Comparison of ENCODE assay signal across 1 cellular context in genomic region chr9:136886610-136887597, GRCh38.
TF ChIP-seq lines count a peak whose summit lies in the region.

No MANE protein-coding gene starts in this region.

TF ChIP-seq in HepG2, 621 proteins besides CTCF, POLR2A, EP300 and RAD21 (continues in another document):
- TF ChIP-seq ISL2 (CRISPR knock-in tag; IDR thresholded peaks at IDR 0.05) = no peak
- no peak; the same call in 1 of the 2 replicates for TF ChIP-seq ZGPAT (CRISPR knock-in tag; IDR thresholded peaks at IDR 0.05)
- no peak for TF ChIP-seq GRHL1 (CRISPR knock-in tag; conservative IDR thresholded peaks at IDR 0.05)
- no peak for TF ChIP-seq ZNF639 (CRISPR knock-in tag; conservative IDR thresholded peaks at IDR 0.05)
- TF ChIP-seq FOXK1 (CRISPR knock-in tag; IDR thresholded peaks at IDR 0.05; ENCODE audit: borderline replicate concordance, low read depth) = no peak
- TF ChIP-seq UBTF (CRISPR knock-in tag; IDR thresholded peaks at IDR 0.05) = peak; percentile 44; the same call in 1 of the 2 replicates
- peak; percentile 49; the same call in 1 of the 2 replicates for TF ChIP-seq ZNF235 (CRISPR knock-in tag; IDR thresholded peaks at IDR 0.05; ENCODE audit: borderline replicate concordance)
- TF ChIP-seq AHR (CRISPR knock-in tag; IDR thresholded peaks at IDR 0.05) = no peak; the same call in 1 of the 2 replicates
- TF ChIP-seq NR2F2 (IDR thresholded peaks at IDR 0.05; ENCODE audit: borderline replicate concordance, low read depth) = no peak
- TF ChIP-seq SMARCC2 (IDR thresholded peaks at IDR 0.05) = no peak
- no peak for TF ChIP-seq ZNF468 (CRISPR knock-in tag; IDR thresholded peaks at IDR 0.05)
- no peak for TF ChIP-seq HHEX (CRISPR knock-in tag; IDR thresholded peaks at IDR 0.05)
- TF ChIP-seq ZFY (CRISPR knock-in tag; IDR thresholded peaks at IDR 0.05) = peak; percentile 37; the same call in 1 of the 2 replicates
- TF ChIP-seq STAG1 (CRISPR knock-in tag; IDR thresholded peaks at IDR 0.05) = no peak
- no peak for TF ChIP-seq CEBPB (IDR thresholded peaks at IDR 0.05; ENCODE audit: borderline replicate concordance, low read depth, low read length)
- TF ChIP-seq SUZ12 (IDR thresholded peaks at IDR 0.05; ENCODE audit: low read depth, low read length) = no peak
- TF ChIP-seq PAWR (CRISPR knock-in tag; IDR thresholded peaks at IDR 0.05; ENCODE audit: borderline replicate concordance) = no peak
- peak; percentile 49; the same call in 1 of the 2 replicates for TF ChIP-seq ZNF574 (CRISPR knock-in tag; IDR thresholded peaks at IDR 0.05)
- TF ChIP-seq FOXA1 (IDR thresholded peaks at IDR 0.05) = no peak
- TF ChIP-seq FOXA1 (CRISPR knock-in tag; IDR thresholded peaks at IDR 0.05) = no peak
- no peak for TF ChIP-seq ZMAT3 (CRISPR knock-in tag; conservative IDR thresholded peaks at IDR 0.05)
- peak; percentile 19; the same call in 1 of the 2 replicates for TF ChIP-seq HDAC1 (CRISPR knock-in tag; IDR thresholded peaks at IDR 0.05)
- TF ChIP-seq MLX (CRISPR knock-in tag; IDR thresholded peaks at IDR 0.05) = no peak
- no peak for TF ChIP-seq KLF13 (CRISPR knock-in tag; IDR thresholded peaks at IDR 0.05)
- TF ChIP-seq KAT8 (CRISPR knock-in tag; IDR thresholded peaks at IDR 0.05) = no peak
- no peak for TF ChIP-seq AKNA (CRISPR knock-in tag; IDR thresholded peaks at IDR 0.05; ENCODE audit: borderline replicate concordance)
- TF ChIP-seq MYPOP (CRISPR knock-in tag; IDR thresholded peaks at IDR 0.05) = 0 out of 2 replicates have a peak, but pooled peaks have one; percentile 46
- TF ChIP-seq ZNF543 (CRISPR knock-in tag; IDR thresholded peaks at IDR 0.05) = 0 out of 2 replicates have a peak, but pooled peaks have one; percentile 34
- TF ChIP-seq ATRX (CRISPR knock-in tag; IDR thresholded peaks at IDR 0.05; ENCODE audit: borderline replicate concordance) = no peak
- TF ChIP-seq ZNF292 (CRISPR knock-in tag; IDR thresholded peaks at IDR 0.05; ENCODE audit: borderline replicate concordance, low read depth) = no peak
- TF ChIP-seq ZFX (CRISPR knock-in tag; IDR thresholded peaks at IDR 0.05; ENCODE audit: low read depth) = peak; percentile 50; the same call in 1 of the 2 replicates
- peak; percentile 72; the same call in 1 of the 2 replicates for TF ChIP-seq RXRA (CRISPR knock-in tag; IDR thresholded peaks at IDR 0.05)
- TF ChIP-seq LCORL (IDR thresholded peaks at IDR 0.05) = no peak
- no peak for TF ChIP-seq LCORL (CRISPR knock-in tag; IDR thresholded peaks at IDR 0.05)
- no peak for TF ChIP-seq ZNF441 (CRISPR knock-in tag; IDR thresholded peaks at IDR 0.05; ENCODE audit: borderline replicate concordance)
- TF ChIP-seq ASH2L (IDR thresholded peaks at IDR 0.05; ENCODE audit: insufficient read length, low read depth, low read length) = no peak
- no peak for TF ChIP-seq RCOR2 (CRISPR knock-in tag; IDR thresholded peaks at IDR 0.05)
- TF ChIP-seq KMT2A (CRISPR knock-in tag; IDR thresholded peaks at IDR 0.05) = peak; percentile 71
- TF ChIP-seq NFAT5 (CRISPR knock-in tag; IDR thresholded peaks at IDR 0.05) = no peak
- no peak for TF ChIP-seq ZNF841 (CRISPR knock-in tag; IDR thresholded peaks at IDR 0.05; ENCODE audit: borderline replicate concordance)
